In genomic region chr20:31716818-31717477, GRCh38 we compare ENCODE assay signal across 1 cellular context.
A peak's percentile ranks its signal among the peaks of the same experiment; 100 is the strongest.
TF ChIP-seq lines count a peak whose summit lies in the region.

No MANE protein-coding gene starts in this region.

TF ChIP-seq in HepG2, 621 proteins besides CTCF, POLR2A, EP300 and RAD21 (continued from another document):
- TF ChIP-seq GTF2F1 (IDR thresholded peaks at IDR 0.05; ENCODE audit: low read length) (no peak), ZFP1 (CRISPR knock-in tag; IDR thresholded peaks at IDR 0.05) (0 out of 2 replicates have a peak, but pooled peaks have one; percentile 18), CENPBD1 (CRISPR knock-in tag; IDR thresholded peaks at IDR 0.05; ENCODE audit: borderline replicate concordance, low read depth) (0 out of 2 replicates have a peak, but pooled peaks have one; percentile 10), ZBTB34 (CRISPR knock-in tag; IDR thresholded peaks at IDR 0.05) (no peak), ZNF180 (CRISPR knock-in tag; IDR thresholded peaks at IDR 0.05; ENCODE audit: borderline replicate concordance, low read depth) (no peak)
